21 cellular contexts compared by ENCODE assay signal in the genomic region with DNA sequence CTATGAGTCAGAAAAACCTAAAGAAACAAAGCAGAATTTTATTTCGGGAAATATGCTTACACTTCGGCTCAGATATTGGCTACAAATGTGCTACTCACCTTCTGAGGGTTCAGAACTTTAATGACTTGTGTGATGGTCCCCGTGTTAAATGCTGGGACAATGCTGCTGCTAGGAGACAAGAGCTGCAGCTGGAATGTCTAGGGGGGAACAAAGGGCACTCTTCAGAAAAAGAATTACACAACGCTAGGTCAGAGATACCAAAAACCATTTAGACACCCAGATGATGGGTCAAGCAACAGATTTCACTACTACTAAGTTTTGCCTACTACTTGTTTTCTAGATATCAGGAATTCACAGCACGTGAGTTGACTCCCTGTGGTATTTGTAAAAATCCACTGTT. TPM values are rescaled to one million over a fixed set of nuclear protein-coding genes. Genes with fewer than 3 reads are reported as not detected.
DNase-seq lines count a peak whose midpoint lies in the region; ATAC-seq, FAIRE-seq and TF ChIP-seq lines count a peak whose summit lies in the region.
"Had no signal": no experiment of that assay in that cellular context is flagged by ENCODE, and none has a peak within 500 bp of the region (broad histone marks: within the 10 kb centered on the region; RNA-seq: fewer than 3 reads in every experiment).

No MANE protein-coding gene starts in this region.

- no peak overlapping the region for H3K4me3 Mint-ChIP-seq in nephron
- H3K4me3 Mint-ChIP-seq in stimulated activated effector memory CD8-positive, alpha-beta T cell treated with anti-CD3 and anti-CD28 coated beads, Interleukin-12 subunit alpha, Interleukin-12 subunit beta, amount 100 ng/mL, for 72 hours: no peak overlapping the region
- no peak overlapping the region for H3K4me3 Mint-ChIP-seq in activated T-helper 2 cell treated with anti-CD3 and anti-CD28 coated beads, Interferon-gamma antibody, Interleukin-2, Interleukin-4, amounts not matched to agents 10 μg/mL and 5 μg/mL and 100 μg/mL, durations not matched to agents 14 hours and 24 hours and 36 hours (ENCODE audit: low read depth)
- H3K4me3 Mint-ChIP-seq: CD4-positive, alpha-beta T cell; IgD-negative memory B cell had no signal

- no peak for TF ChIP-seq CTCF in nephron (IDR thresholded peaks at IDR 0.05; ENCODE audit: unreplicated experiment in 3 of 3)

- H3K4me1 ChIP-seq in ectodermal cell (ENCODE audit: control insufficient read depth, insufficient read depth, low read length): peaks cover 13% of the 10 kb centered on the region
- H3K4me1 ChIP-seq: BLaER1 had no signal

- peaks cover 30% of the 10 kb centered on the region for H3K4me1 Mint-ChIP-seq in nephron
- peaks cover 4% of the 10 kb centered on the region for H3K4me1 Mint-ChIP-seq in stimulated activated effector memory CD8-positive, alpha-beta T cell treated with anti-CD3 and anti-CD28 coated beads, Interleukin-12 subunit alpha, Interleukin-12 subunit beta, amount 100 ng/mL, for 72 hours
- peaks cover 3% of the 10 kb centered on the region for H3K4me1 Mint-ChIP-seq in activated T-helper 2 cell treated with anti-CD3 and anti-CD28 coated beads, Interferon-gamma antibody, Interleukin-2, Interleukin-4, amounts not matched to agents 10 μg/mL and 5 μg/mL and 100 μg/mL, durations not matched to agents 14 hours and 24 hours and 36 hours (ENCODE audit: low read depth)
- H3K4me1 Mint-ChIP-seq: IgD-negative memory B cell had no signal

- in situ Hi-C loops in G401 (cut with HindIII; ENCODE audit: low sequenced_read_pairs): no loop called here

- H3K27ac Mint-ChIP-seq in nephron: peak overlapping the region in 2 of 3 experiments; percentile 8 to 75
- peak overlapping the region; percentile 72 for H3K27ac Mint-ChIP-seq in stimulated activated effector memory CD8-positive, alpha-beta T cell treated with anti-CD3 and anti-CD28 coated beads, Interleukin-12 subunit alpha, Interleukin-12 subunit beta, amount 100 ng/mL, for 72 hours
- H3K27ac Mint-ChIP-seq in activated T-helper 2 cell treated with anti-CD3 and anti-CD28 coated beads, Interferon-gamma antibody, Interleukin-2, Interleukin-4, amounts not matched to agents 10 μg/mL and 5 μg/mL and 100 μg/mL, durations not matched to agents 14 hours and 24 hours and 36 hours: no peak overlapping the region
- H3K27ac Mint-ChIP-seq: CD4-positive, alpha-beta T cell; IgD-negative memory B cell had no signal

- intact Hi-C loops in activated T-helper 2 cell treated with anti-CD3 and anti-CD28 coated beads, Interferon-gamma antibody, Interleukin-2, Interleukin-4, amounts not matched to agents 10 μg/mL and 5 μg/mL and 100 μg/mL, durations not matched to agents 14 hours and 24 hours and 36 hours (cut with micrococcal nuclease): no loop called here

- H3K9me3 ChIP-seq in ectodermal cell (ENCODE audit: control insufficient read depth, low read length): no peaks in the 10 kb centered on the region
- H3K9me3 ChIP-seq: BLaER1 had no signal

- H3K27me3 ChIP-seq in ectodermal cell (ENCODE audit: control insufficient read depth, insufficient read depth, low read length, poor library complexity, severe bottlenecking): no peaks in the 10 kb centered on the region
- H3K27me3 ChIP-seq: BLaER1 had no signal

- 79 to 82% methylated on average over 5 of the region's 5 CpGs for WGBS in ectodermal cell, 2 experiments

- ATAC-seq in stimulated activated effector memory CD8-positive, alpha-beta T cell treated with anti-CD3 and anti-CD28 coated beads, Interleukin-12 subunit alpha, Interleukin-12 subunit beta, amount 100 ng/mL, for 72 hours: no peak

- H3K4me3 ChIP-seq in ectodermal cell (ENCODE audit: insufficient read depth, low read depth, low read length): no peak overlapping the region
- H3K4me3 ChIP-seq: BLaER1, SK-N-MC had no signal

- H3K36me3 Mint-ChIP-seq in nephron (ENCODE audit: low read depth): peaks cover 79% of the 10 kb centered on the region
- peaks cover 95% of the 10 kb centered on the region for H3K36me3 Mint-ChIP-seq in stimulated activated effector memory CD8-positive, alpha-beta T cell treated with anti-CD3 and anti-CD28 coated beads, Interleukin-12 subunit alpha, Interleukin-12 subunit beta, amount 100 ng/mL, for 72 hours
- H3K36me3 Mint-ChIP-seq in activated T-helper 2 cell treated with anti-CD3 and anti-CD28 coated beads, Interferon-gamma antibody, Interleukin-2, Interleukin-4, amounts not matched to agents 10 μg/mL and 5 μg/mL and 100 μg/mL, durations not matched to agents 14 hours and 24 hours and 36 hours (ENCODE audit: low read depth): peaks cover 69% of the 10 kb centered on the region
- H3K36me3 Mint-ChIP-seq: IgD-negative memory B cell had no signal

- no peaks in the 10 kb centered on the region for H3K9me3 Mint-ChIP-seq in nephron
- H3K9me3 Mint-ChIP-seq in stimulated activated effector memory CD8-positive, alpha-beta T cell treated with anti-CD3 and anti-CD28 coated beads, Interleukin-12 subunit alpha, Interleukin-12 subunit beta, amount 100 ng/mL, for 72 hours: no peaks in the 10 kb centered on the region
- no peaks in the 10 kb centered on the region for H3K9me3 Mint-ChIP-seq in activated T-helper 2 cell treated with anti-CD3 and anti-CD28 coated beads, Interferon-gamma antibody, Interleukin-2, Interleukin-4, amounts not matched to agents 10 μg/mL and 5 μg/mL and 100 μg/mL, durations not matched to agents 14 hours and 24 hours and 36 hours
- H3K9me3 Mint-ChIP-seq: CD4-positive, alpha-beta T cell; IgD-negative memory B cell had no signal

- no peak for DNase-seq in HTR-8/SVneo (ENCODE audit: insufficient read length, low spot score)
- DNase-seq in stimulated activated effector memory CD8-positive, alpha-beta T cell treated with anti-CD3 and anti-CD28 coated beads, Interleukin-12 subunit alpha, Interleukin-12 subunit beta, amount 100 ng/mL, for 72 hours (ENCODE audit: low spot score in 2 of 2): no peak
- DNase-seq in G401 (ENCODE audit: low spot score): no peak
- no peak for DNase-seq in NCI-H82 (lab: John Stamatoyannopoulos, UW)
- no peak for DNase-seq in NCI-H1417 (lab: John Stamatoyannopoulos, UW)
- no peak for DNase-seq in activated T-helper 2 cell treated with anti-CD3 and anti-CD28 coated beads, Interferon-gamma antibody, Interleukin-2, Interleukin-4, amounts not matched to agents 10 μg/mL and 5 μg/mL and 100 μg/mL, durations not matched to agents 14 hours and 24 hours and 36 hours (ENCODE audit: low spot score)
- DNase-seq: CD4-positive, alpha-beta T cell; COR-L47; DND-41; H7; NCI-H187; NCI-H2227 treated with DMSO at 0.1 percent for 48 hours; NCI-H510A; SHP77 treated with DMSO at 0.1 percent for 48 hours had no signal

- FAIRE-seq in HTR-8/SVneo (lab: Jason Lieb, UNC): peak; percentile 16
- FAIRE-seq: GM12891 had no signal

- H3K27ac ChIP-seq in ectodermal cell (ENCODE audit: insufficient read depth, low read depth, low read length, poor library complexity, severe bottlenecking): peak overlapping the region; percentile 73
- H3K27ac ChIP-seq: BLaER1, RWPE1, SK-N-MC had no signal

- no peaks in the 10 kb centered on the region for H3K27me3 Mint-ChIP-seq in nephron (ENCODE audit: low read depth)
- no peaks in the 10 kb centered on the region for H3K27me3 Mint-ChIP-seq in activated T-helper 2 cell treated with anti-CD3 and anti-CD28 coated beads, Interferon-gamma antibody, Interleukin-2, Interleukin-4, amounts not matched to agents 10 μg/mL and 5 μg/mL and 100 μg/mL, durations not matched to agents 14 hours and 24 hours and 36 hours (ENCODE audit: low read depth)
- H3K27me3 Mint-ChIP-seq: CD4-positive, alpha-beta T cell; IgD-negative memory B cell had no signal

- H3K36me3 ChIP-seq in ectodermal cell (ENCODE audit: control insufficient read depth, insufficient read depth, low read length): peaks cover 11% of the 10 kb centered on the region

RNA-seq across cellular contexts. Expression of a gene that starts 10.0 kb away (rescaled TPM):
- polyA plus RNA-seq in ectodermal cell (2013, experiment 1 of 4): 11.4 TPM
- polyA plus RNA-seq in ectodermal cell (2013, experiment 2 of 4): 11.6 TPM
- 9.7 TPM for polyA plus RNA-seq in ectodermal cell (2013, experiment 3 of 4)
- 11.3 TPM for polyA plus RNA-seq in ectodermal cell (2013, experiment 4 of 4)
- total RNA-seq in G401 (2014; rRNA removed; shearing (Covaris generic)): 5.7 and 9.0 TPM in 2 replicates
- total RNA-seq in activated T-helper 2 cell treated with anti-CD3 and anti-CD28 coated beads, Interferon-gamma antibody, Interleukin-2, Interleukin-4, amounts not matched to agents 10 μg/mL and 5 μg/mL and 100 μg/mL, durations not matched to agents 14 hours and 24 hours and 36 hours: 15.8 and 16.1 TPM in 2 replicates
